In the genomic region with DNA sequence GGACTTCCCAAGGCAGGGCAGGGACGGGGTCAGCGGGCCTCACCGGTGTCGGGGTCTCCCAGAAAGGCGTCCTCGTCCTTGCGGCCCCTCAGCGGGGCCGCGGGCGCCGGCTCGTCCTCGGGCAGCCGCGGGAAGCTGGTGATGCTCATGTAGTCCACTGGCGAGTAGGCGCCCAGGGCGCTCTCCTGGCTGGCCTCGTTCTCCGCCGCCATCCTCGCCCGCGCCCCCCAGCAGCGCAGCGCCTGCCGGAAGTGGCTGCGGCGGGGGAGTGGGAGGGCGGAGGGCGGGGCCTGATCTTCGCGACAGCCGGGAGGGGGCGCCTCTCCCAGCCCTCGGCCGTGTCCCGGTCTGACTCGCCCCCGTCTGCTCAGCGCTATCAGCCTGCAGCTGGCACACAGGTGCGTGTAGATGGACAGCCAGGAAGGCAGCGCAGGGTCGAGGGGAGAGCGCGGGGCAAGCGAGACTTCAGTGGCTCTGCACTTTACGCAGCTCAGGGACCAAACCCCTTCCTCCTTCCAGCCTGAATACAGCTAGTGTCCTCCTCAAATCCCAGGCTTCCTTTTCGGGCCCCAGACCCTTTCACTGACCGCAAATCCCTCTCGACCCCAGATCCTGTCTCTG, we compare ENCODE assay signal across 8 cellular contexts. TPM values are rescaled to one million over a fixed set of nuclear protein-coding genes. Genes with fewer than 3 reads are reported as not detected.
DNase-seq lines count a peak whose midpoint lies in the region; ATAC-seq and TF ChIP-seq lines count a peak whose summit lies in the region.

A gene with protein sequence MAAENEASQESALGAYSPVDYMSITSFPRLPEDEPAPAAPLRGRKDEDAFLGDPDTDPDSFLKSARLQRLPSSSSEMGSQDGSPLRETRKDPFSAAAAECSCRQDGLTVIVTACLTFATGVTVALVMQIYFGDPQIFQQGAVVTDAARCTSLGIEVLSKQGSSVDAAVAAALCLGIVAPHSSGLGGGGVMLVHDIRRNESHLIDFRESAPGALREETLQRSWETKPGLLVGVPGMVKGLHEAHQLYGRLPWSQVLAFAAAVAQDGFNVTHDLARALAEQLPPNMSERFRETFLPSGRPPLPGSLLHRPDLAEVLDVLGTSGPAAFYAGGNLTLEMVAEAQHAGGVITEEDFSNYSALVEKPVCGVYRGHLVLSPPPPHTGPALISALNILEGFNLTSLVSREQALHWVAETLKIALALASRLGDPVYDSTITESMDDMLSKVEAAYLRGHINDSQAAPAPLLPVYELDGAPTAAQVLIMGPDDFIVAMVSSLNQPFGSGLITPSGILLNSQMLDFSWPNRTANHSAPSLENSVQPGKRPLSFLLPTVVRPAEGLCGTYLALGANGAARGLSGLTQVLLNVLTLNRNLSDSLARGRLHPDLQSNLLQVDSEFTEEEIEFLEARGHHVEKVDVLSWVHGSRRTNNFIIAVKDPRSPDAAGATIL (minus strand): TSS at position 253 of the 621 bp plus-strand sequence. CDS start 41 bp downstream, at position 212.

- TF ChIP-seq CTCF in kidney epithelial cell (IDR thresholded peaks at IDR 0.05; ENCODE audit: insufficient read depth, low read length, poor library complexity, severe bottlenecking): peak; percentile 64

- H3K27me3 ChIP-seq in kidney epithelial cell (ENCODE audit: control insufficient read depth, insufficient read depth, low read length): no peaks in the 10 kb centered on the region

- DNase-seq in ELF-1 (ENCODE audit: low read depth, low spot score): peak; percentile 79
- DNase-seq in NCI-H226: peak; percentile 34
- DNase-seq in activated CD4-positive, alpha-beta T cell treated with anti-CD3 and anti-CD28 coated beads for 1 hour: peak; percentile 78
- peak; percentile 80 for DNase-seq in cerebellar cortex (ENCODE audit: low spot score)
- DNase-seq in kidney epithelial cell (ENCODE audit: low read depth): peak; percentile 21
- DNase-seq in stimulated activated CD4-positive, alpha-beta T cell treated with anti-CD3 and anti-CD28 coated beads, Interleukin-15, amount 100 ng/mL, for 1 hour (ENCODE audit: low read depth in 1 of 2, low spot score in 1 of 2): peak; percentile 78 to 87

- ATAC-seq in HG02970 (IDR thresholded peaks at IDR 0.05; ENCODE audit: low FRiP score, unreplicated experiment): peak; percentile 39
- no peak for ATAC-seq in HG03571 (IDR thresholded peaks at IDR 0.05; ENCODE audit: unreplicated experiment)

- peak within 1 kb of the TSS; percentile 58 for H3K4me3 ChIP-seq in kidney epithelial cell (ENCODE audit: low read depth, low read length)

- H3K36me3 ChIP-seq in kidney epithelial cell (ENCODE audit: control insufficient read depth, insufficient read depth, low read length): no peaks in the 10 kb centered on the region

RNA-seq across cellular contexts. Expression of the gene that starts here (rescaled TPM):
- 8.4 and 12.5 TPM in 2 replicates for total RNA-seq in kidney epithelial cell

Comparison
In these comparisons a context has a peak if more than half of its experiments do, and no peak if none do; other contexts are left out.
1. DNase-seq: peak in every context shown above with its lines; median percentile 82 in stimulated activated CD4-positive, alpha-beta T cell treated with anti-CD3 and anti-CD28 coated beads, Interleukin-15, amount 100 ng/mL, for 1 hour; 80 in cerebellar cortex; 79 in ELF-1; 78 in activated CD4-positive, alpha-beta T cell treated with anti-CD3 and anti-CD28 coated beads for 1 hour; 34 in NCI-H226; 21 in kidney epithelial cell.